Comparison of ENCODE assay signal across 8 cellular contexts in the genomic region with DNA sequence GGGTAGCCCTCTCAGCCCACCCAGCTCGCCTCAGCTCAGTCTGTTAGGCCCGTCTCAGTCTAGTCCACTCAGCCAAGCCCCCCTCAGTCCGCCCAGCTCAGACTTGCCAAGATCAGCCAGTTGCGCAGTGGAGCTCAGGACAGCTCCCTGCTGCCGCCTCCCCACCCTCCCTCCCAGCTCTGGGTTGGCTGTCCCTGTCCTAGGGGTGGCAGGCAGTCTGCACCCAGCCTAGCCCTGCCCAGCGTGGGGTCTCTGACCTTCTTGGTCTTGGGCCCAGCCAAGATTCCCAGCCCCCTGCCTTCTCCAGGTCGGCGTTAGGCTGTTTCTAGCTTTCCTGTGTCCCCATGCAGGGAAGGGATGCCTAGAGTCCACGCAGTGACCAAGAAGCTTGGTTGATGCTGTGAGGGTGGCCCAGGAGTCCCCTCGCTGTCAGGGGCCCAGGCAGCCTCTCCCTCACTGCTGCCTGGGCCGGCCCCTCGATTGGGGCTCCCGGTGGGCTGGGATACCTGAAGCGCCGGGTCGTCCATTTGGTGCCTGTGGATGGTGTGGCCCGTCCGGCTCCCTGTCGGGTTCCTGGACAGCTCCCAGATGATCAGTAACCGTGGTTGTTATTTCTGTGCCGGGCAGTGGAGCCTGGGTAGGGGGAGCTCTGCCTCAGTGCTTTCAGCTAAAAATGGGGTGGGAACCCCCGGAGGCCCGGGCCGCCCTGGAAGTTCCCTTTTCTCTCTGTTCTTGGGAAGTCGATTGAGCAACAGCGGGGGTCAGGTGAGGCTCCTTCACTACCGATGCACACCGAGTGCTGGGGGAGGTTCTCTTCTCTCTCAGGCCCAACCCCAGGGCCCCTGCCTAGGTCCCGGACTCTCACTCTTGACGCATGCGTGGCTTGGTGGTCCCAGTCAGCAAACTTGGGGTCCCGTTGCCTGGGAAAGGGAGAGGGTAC.
DNase-seq lines count a peak whose midpoint lies in the region; ATAC-seq, FAIRE-seq and TF ChIP-seq lines count a peak whose summit lies in the region.
"Not testable (repeated sequence)": the region's sequence is repeated elsewhere in the genome, so short reads cannot be mapped to it uniquely, and the experiment has no call there.

No MANE protein-coding gene starts in this region.

- H3K27me3 ChIP-seq in Peyer's patch; osteoblast (ENCODE audit: insufficient read depth, low read length); aorta (ENCODE audit: control insufficient read depth in 1 of 2, insufficient read depth in 2 of 2, low read length in 1 of 2): not testable (repeated sequence)

- H3K4me1 ChIP-seq in Peyer's patch; kidney (ENCODE audit: control insufficient read depth in 1 of 2, insufficient read depth in 1 of 2, low read depth in 1 of 2, low read length in 2 of 2); osteoblast (ENCODE audit: insufficient read depth, low read length); aorta (ENCODE audit: control insufficient read depth in 1 of 2, insufficient read depth in 2 of 2, low read length in 2 of 2): not testable (repeated sequence)

- H3K79me2 ChIP-seq in osteoblast (ENCODE audit: insufficient read depth, low read length): not testable (repeated sequence)

- not testable (repeated sequence) for H4K20me1 ChIP-seq in osteoblast (ENCODE audit: insufficient read depth, low read length)

- not testable (repeated sequence) for H3K9me3 Mint-ChIP-seq in stimulated activated naive B cell treated with anti-CD40 and anti-IgM and Interleukin-4, amounts not matched to agents 10 μg/mL and 1 μg/mL and 100 μg/mL, for 72 hours

- not testable (repeated sequence) for H3K9ac ChIP-seq in kidney (ENCODE audit: low read length in 2 of 2)

- WGBS in aorta, 2 donors: 85 to 88% methylated on average over 27 to 28 of the region's 32 CpGs

- not testable (repeated sequence) for H3K9me3 ChIP-seq in Peyer's patch; kidney (ENCODE audit: control insufficient read depth in 1 of 2, low read length in 2 of 2); osteoblast (ENCODE audit: low read depth, low read length); aorta (ENCODE audit: control insufficient read depth, low read length)

- peak; percentile 5 for DNase-seq in CD1c-positive myeloid dendritic cell (ENCODE audit: extremely low spot score)
- peak in 2 of 3 donors; percentile 31 to 44 for DNase-seq in Peyer's patch
- peak; percentile 5 for DNase-seq in activated T-cell treated with anti-CD3 and anti-CD28 coated beads, Interleukin-2, amount 50 U/mL, for 1 hour
- peak; percentile 36 for DNase-seq in coronary artery (ENCODE audit: low spot score)
- DNase-seq in kidney: peak; percentile 45
- DNase-seq in osteoblast (ENCODE audit: insufficient read length, low spot score, missing footprints): peak; percentile 21
- DNase-seq in stimulated activated naive B cell treated with anti-CD40 and anti-IgM and Interleukin-4, amounts not matched to agents 10 μg/mL and 1 μg/mL and 100 μg/mL, for 72 hours: peak; percentile 46
- peak; percentile 25 to 63 for DNase-seq in aorta

- not testable (repeated sequence) for TF ChIP-seq POLR2A in Peyer's patch (IDR thresholded peaks at IDR 0.05)

- H3K27me3 Mint-ChIP-seq in stimulated activated naive B cell treated with anti-CD40 and anti-IgM and Interleukin-4, amounts not matched to agents 10 μg/mL and 1 μg/mL and 100 μg/mL, for 72 hours: not testable (repeated sequence)

- ATAC-seq in stimulated activated naive B cell treated with anti-CD40 and anti-IgM and Interleukin-4, amounts not matched to agents 10 μg/mL and 1 μg/mL and 100 μg/mL, for 72 hours (replicated peaks): peak; percentile 62 to 69
- not testable (repeated sequence) for ATAC-seq in aorta (ENCODE audit: low FRiP score)

- H3K27ac ChIP-seq in Peyer's patch; coronary artery; kidney (ENCODE audit: low read depth in 2 of 2, low read length in 2 of 2); osteoblast (ENCODE audit: low read depth, low read length); aorta (ENCODE audit: low read depth in 1 of 2, low read length in 2 of 2): not testable (repeated sequence)

- peak overlapping the region; percentile 76 to 82 for H3K4me3 Mint-ChIP-seq in stimulated activated naive B cell treated with anti-CD40 and anti-IgM and Interleukin-4, amounts not matched to agents 10 μg/mL and 1 μg/mL and 100 μg/mL, for 72 hours

- H2AFZ ChIP-seq in osteoblast (ENCODE audit: low read length): not testable (repeated sequence)

- H3K27ac Mint-ChIP-seq in stimulated activated naive B cell treated with anti-CD40 and anti-IgM and Interleukin-4, amounts not matched to agents 10 μg/mL and 1 μg/mL and 100 μg/mL, for 72 hours: peak overlapping the region; percentile 88

- peaks cover 25 to 36% of the 10 kb centered on the region in 2 donors for H3K4me1 Mint-ChIP-seq in stimulated activated naive B cell treated with anti-CD40 and anti-IgM and Interleukin-4, amounts not matched to agents 10 μg/mL and 1 μg/mL and 100 μg/mL, for 72 hours

- H3K4me3 ChIP-seq in Peyer's patch; coronary artery; kidney (ENCODE audit: low read length in 2 of 2); osteoblast (ENCODE audit: insufficient read depth, low read length); aorta (ENCODE audit: low read length in 2 of 2): not testable (repeated sequence)

- intact Hi-C loops in kidney (cut with DNase I); aorta (cut with DNase I): not testable (repeated sequence)

- not testable (repeated sequence) for H3K36me3 ChIP-seq in Peyer's patch; kidney (ENCODE audit: control insufficient read depth in 1 of 2, insufficient read depth in 2 of 2, low read length in 2 of 2); osteoblast (ENCODE audit: insufficient read depth, low read length); aorta (ENCODE audit: control insufficient read depth in 1 of 2, insufficient read depth in 2 of 2, low read length in 1 of 2)

- TF ChIP-seq CTCF in Peyer's patch (IDR thresholded peaks at IDR 0.05); coronary artery (IDR thresholded peaks at IDR 0.05); kidney (IDR thresholded peaks at IDR 0.05; ENCODE audit: borderline replicate concordance, extremely low read depth, insufficient read depth); osteoblast (IDR thresholded peaks at IDR 0.05; ENCODE audit: extremely low read depth, low read depth, low read length): not testable (repeated sequence)

- H3K36me3 Mint-ChIP-seq in stimulated activated naive B cell treated with anti-CD40 and anti-IgM and Interleukin-4, amounts not matched to agents 10 μg/mL and 1 μg/mL and 100 μg/mL, for 72 hours: peaks cover 13 to 14% of the 10 kb centered on the region in 2 donors

- not testable (repeated sequence) for H3K4me2 ChIP-seq in osteoblast (ENCODE audit: insufficient read depth, low read length)

- not testable (repeated sequence) for FAIRE-seq in kidney (lab: Jason Lieb, UNC)
